Comparison of ENCODE assay signal across 24 cellular contexts in the genomic region with DNA sequence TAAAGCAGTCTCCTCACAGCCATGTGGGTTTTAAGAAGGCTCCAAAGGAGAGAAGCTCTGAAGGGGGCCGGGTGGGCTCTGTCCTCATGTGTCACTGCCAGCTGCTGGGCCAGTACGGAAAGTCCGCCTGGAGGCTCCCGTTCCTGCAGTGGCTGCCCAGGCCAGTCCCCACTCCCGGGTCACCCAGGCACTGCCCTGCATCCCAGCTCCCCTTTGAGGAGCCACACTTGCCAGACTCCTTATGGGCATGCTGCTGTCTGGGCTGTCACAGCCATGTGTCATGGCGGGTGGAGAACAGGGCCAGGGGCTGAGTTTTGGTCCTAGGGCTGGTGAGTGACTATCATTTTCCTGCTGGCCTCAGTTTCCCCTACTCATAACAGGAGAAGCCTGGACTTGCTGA.
"Had no signal": no experiment of that assay in that cellular context is flagged by ENCODE, and none has a peak within 500 bp of the region (broad histone marks: within the 10 kb centered on the region; RNA-seq: fewer than 3 reads in every experiment).

No MANE protein-coding gene starts in this region.

- DNase-seq: cortex of kidney; effector memory CD8-positive, alpha-beta T cell; erythroblast; esophagus squamous epithelium; foreskin melanocyte; glutamatergic neuron; heart right ventricle; hippocampal formation; immature natural killer cell; islet precursor cell; kidney glomerular epithelial cell; naive B cell; nephron progenitor cell; nucleus accumbens; ovary; stimulated activated CD4-positive, alpha-beta T cell treated with anti-CD3 and anti-CD28 coated beads, Interleukin-15, amount 100 ng/mL, for 24 hours; stimulated activated CD4-positive, alpha-beta T cell treated with anti-CD3 and anti-CD28 coated beads, Interleukin-2, amount 100 ng/mL, for 48 hours; stimulated activated naive B cell treated with anti-CD40 and anti-IgM and Interleukin-4, amounts not matched to agents 10 μg/mL and 1 μg/mL and 100 μg/mL, for 72 hours; upper lobe of left lung; uterus had no signal

- H3K27me3 ChIP-seq: cardiac muscle cell, ovary, upper lobe of left lung, uterus had no signal

- ATAC-seq: effector memory CD8-positive, alpha-beta T cell; heart right ventricle; stimulated activated naive B cell treated with anti-CD40 and anti-IgM and Interleukin-4, amounts not matched to agents 10 μg/mL and 1 μg/mL and 100 μg/mL, for 72 hours had no signal

- H3K27ac ChIP-seq: cardiac muscle cell, esophagus squamous epithelium, heart right ventricle, ovary, skin epidermis, thoracic aorta, tibial nerve, upper lobe of left lung, uterus had no signal

- H3K4me1 ChIP-seq: esophagus squamous epithelium, heart right ventricle, tibial nerve, upper lobe of left lung, uterus had no signal

- H3K36me3 ChIP-seq: cardiac muscle cell, esophagus squamous epithelium, heart right ventricle, ovary, thoracic aorta, tibial nerve, upper lobe of left lung, uterus had no signal

- H3K4me3 ChIP-seq: cardiac muscle cell, esophagus squamous epithelium, heart right ventricle, ovary, skin epidermis, thoracic aorta, tibial nerve, upper lobe of left lung, uterus had no signal
